In the genomic region with DNA sequence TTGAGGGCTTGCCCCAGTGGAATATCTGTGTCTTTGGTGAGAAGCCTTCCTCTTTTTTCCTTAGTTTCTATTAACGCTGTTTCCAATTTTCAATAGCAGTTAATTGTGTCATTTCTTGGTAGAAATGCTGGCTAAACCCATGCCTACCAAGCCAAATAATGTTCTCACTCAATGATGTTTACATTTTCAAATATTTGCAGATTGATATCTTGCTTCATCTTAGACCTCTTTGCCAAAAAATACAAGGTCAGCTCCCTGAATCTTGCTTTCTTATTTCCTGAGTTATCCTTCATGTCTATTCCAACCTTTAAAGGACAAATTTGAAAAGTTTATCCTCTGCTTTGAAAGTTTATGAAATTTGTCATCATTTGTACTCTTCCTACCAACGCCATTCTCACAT, we compare ENCODE assay signal across 26 cellular contexts. TPM values are rescaled to one million over a fixed set of nuclear protein-coding genes. Genes with fewer than 3 reads are reported as not detected.
DNase-seq lines count a peak whose midpoint lies in the region; ATAC-seq and TF ChIP-seq lines count a peak whose summit lies in the region.
"Had no signal": no experiment of that assay in that cellular context is flagged by ENCODE, and none has a peak within 500 bp of the region (broad histone marks: within the 10 kb centered on the region; RNA-seq: fewer than 3 reads in every experiment).

No MANE protein-coding gene starts in this region.

- H3K9me3 ChIP-seq in SK-N-SH = no peaks in the 10 kb centered on the region
- H3K9me3 ChIP-seq: tibial artery had no signal

- peak overlapping the region in 1 of 2 experiments; percentile 6; a peak in 1 of 4 replicates for H3K27ac ChIP-seq in SK-N-SH (ENCODE audit: low read depth in 2 of 2, low read length in 1 of 2)
- H3K27ac ChIP-seq: 22Rv1, foreskin keratinocyte, KMS-11, tibial artery had no signal

- no peak for TF ChIP-seq EP300 in SK-N-SH (IDR thresholded peaks at IDR 0.05; ENCODE audit: borderline replicate concordance in 1 of 2, low read depth in 1 of 2, low read length in 1 of 2)

- H3F3A ChIP-seq in SK-N-SH (replicated peaks; ENCODE audit: insufficient read depth) = peaks cover 7% of the 10 kb centered on the region

- no peaks in the 10 kb centered on the region for H3K36me3 ChIP-seq in SK-N-SH (replicated peaks in 1 of 2; ENCODE audit: control insufficient read depth in 1 of 2, insufficient read depth in 2 of 2, low read length in 1 of 2)
- H3K36me3 ChIP-seq: tibial artery had no signal

- peak overlapping the region; percentile 10; the same call in 1 of the 2 replicates for H3K4me2 ChIP-seq in SK-N-SH
- H3K4me2 ChIP-seq: KMS-11 had no signal

- TF ChIP-seq CTCF in SK-N-SH (IDR thresholded peaks at IDR 0.05) = no peak
- no peak for TF ChIP-seq CTCF in choroid plexus epithelial cell (conservative IDR thresholded peaks at IDR 0.05; ENCODE audit: low read depth, low read length)

- POLR2A ChIA-PET in SK-N-SH (lab: Yijun Ruan, JAX) = no interaction called here

- H2AFZ ChIP-seq in SK-N-SH (ENCODE audit: low read depth) = no peak overlapping the region

- no peaks in the 10 kb centered on the region for H4K20me1 ChIP-seq in SK-N-SH (ENCODE audit: insufficient read depth)

- no peaks in the 10 kb centered on the region for H3K27me3 ChIP-seq in SK-N-SH (ENCODE audit: insufficient read depth)
- H3K27me3 ChIP-seq: foreskin keratinocyte had no signal

- H3K79me2 ChIP-seq in SK-N-SH (ENCODE audit: insufficient read depth) = no peaks in the 10 kb centered on the region

- DNase-seq in SK-N-SH = no peak
- DNase-seq in choroid plexus epithelial cell (ENCODE audit: low read depth) = peak; percentile 22
- DNase-seq in iris pigment epithelial cell (ENCODE audit: low read depth) = peak; percentile 54
- DNase-seq: activated CD4-positive, alpha-beta memory T cell treated with anti-CD3 and anti-CD28 coated beads, Interleukin-2, amount 10 ng/mL, durations not matched to agents 7 days and 5 days; activated CD8-positive, alpha-beta memory T cell treated with anti-CD3 and anti-CD28 coated beads, Interleukin-2, amount 50 U/mL, for 4 hours; activated naive CD4-positive, alpha-beta T cell treated with Interleukin-2 at 50 U/mL for 16 hours; DMS79; foreskin keratinocyte; GDM1; head of caudate nucleus; naive thymus-derived CD4-positive, alpha-beta T cell; NCI-H1417; NCI-H2029; NCI-H526; occipital lobe; SHP77; stimulated activated CD4-positive, alpha-beta T cell treated with anti-CD3 and anti-CD28 coated beads, Interleukin-4, amount 100 ng/mL, for 24 hours; tibial artery had no signal

- H3K4me3 ChIP-seq in SK-N-SH (ENCODE audit: low read depth in 2 of 2, low read length in 1 of 2) (no peak overlapping the region), choroid plexus epithelial cell (ENCODE audit: low read depth, low read length) (no peak overlapping the region)
- H3K4me3 ChIP-seq: tibial artery had no signal

- 45% methylated on average over 2 of the region's 2 CpGs for WGBS in SK-N-SH (ENCODE audit: low lambda C conversion rate)

- CTCF ChIA-PET in SK-N-SH (lab: Yijun Ruan, JAX) = no interaction called here

- ATAC-seq in SK-N-SH treated with all-trans-retinoic acid at 6 μM for 48 hours (no peak), HG03025 (IDR thresholded peaks at IDR 0.05; ENCODE audit: low FRiP score, unreplicated experiment) (no peak), HG03460 (IDR thresholded peaks at IDR 0.05; ENCODE audit: unreplicated experiment) (no peak), HG03571 (IDR thresholded peaks at IDR 0.05; ENCODE audit: unreplicated experiment) (no peak), HG03159 (IDR thresholded peaks at IDR 0.05; ENCODE audit: unreplicated experiment) (no peak)
- ATAC-seq: foreskin keratinocyte; naive thymus-derived CD4-positive, alpha-beta T cell; Panc1 had no signal

- no peak for TF ChIP-seq RAD21 in SK-N-SH (IDR thresholded peaks at IDR 0.05; ENCODE audit: low read length)

- H3K9me2 ChIP-seq in SK-N-SH = no peaks in the 10 kb centered on the region

- no peak overlapping the region for H3K9ac ChIP-seq in SK-N-SH
- H3K9ac ChIP-seq: KMS-11 had no signal

- H3K4me1 ChIP-seq in SK-N-SH (ENCODE audit: control insufficient read depth in 1 of 2, insufficient read depth in 2 of 2, low read depth in 1 of 2, low read length in 1 of 2) = no peaks in the 10 kb centered on the region

TF ChIP-seq in SK-N-SH, 30 proteins besides CTCF, POLR2A, EP300 and RAD21:
- TF ChIP-seq, protein P1, sequence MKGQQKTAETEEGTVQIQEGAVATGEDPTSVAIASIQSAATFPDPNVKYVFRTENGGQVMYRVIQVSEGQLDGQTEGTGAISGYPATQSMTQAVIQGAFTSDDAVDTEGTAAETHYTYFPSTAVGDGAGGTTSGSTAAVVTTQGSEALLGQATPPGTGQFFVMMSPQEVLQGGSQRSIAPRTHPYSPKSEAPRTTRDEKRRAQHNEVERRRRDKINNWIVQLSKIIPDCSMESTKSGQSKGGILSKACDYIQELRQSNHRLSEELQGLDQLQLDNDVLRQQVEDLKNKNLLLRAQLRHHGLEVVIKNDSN (IDR thresholded peaks at IDR 0.05; ENCODE audit: borderline replicate concordance, low read depth) = no peak
- TF ChIP-seq FOXJ3 (CRISPR knock-in tag; IDR thresholded peaks at IDR 0.05) = no peak
- peak; percentile 55; the same call in 1 of the 2 replicates for TF ChIP-seq NFIC (IDR thresholded peaks at IDR 0.05; ENCODE audit: borderline replicate concordance)
- TF ChIP-seq GABPA (IDR thresholded peaks at IDR 0.05; ENCODE audit: low read depth) = no peak
- TF ChIP-seq SIN3A (IDR thresholded peaks at IDR 0.05; ENCODE audit: borderline replicate concordance, low read depth, low read length) = no peak
- TF ChIP-seq TCF12 (IDR thresholded peaks at IDR 0.05) = 0 out of 2 replicates have a peak, but pooled peaks have one; percentile 7
- TF ChIP-seq TEAD4 (IDR thresholded peaks at IDR 0.05; ENCODE audit: borderline replicate concordance, insufficient read depth) = no peak

TF ChIP-seq in SK-N-SH treated with all-trans-retinoic acid at 6 μM for 48 hours, 23 proteins besides CTCF, POLR2A, EP300 and RAD21:
- TF ChIP-seq ARNTL (CRISPR knock-in tag; IDR thresholded peaks at IDR 0.05; ENCODE audit: borderline replicate concordance, low read depth) = no peak

RNA-seq across cellular contexts. Expression of a gene that starts 5.1 kb away (rescaled TPM):
- polyA plus RNA-seq in SK-N-SH (2012; rRNA removed) = 0.02 and 0.03 TPM in 2 replicates
- 0.06 and 0.08 TPM in 2 replicates for polyA plus RNA-seq in SK-N-SH (2012; cell fraction: cytosol; rRNA removed)
- polyA plus RNA-seq in SK-N-SH (2012; cell fraction: nucleus; rRNA removed) = 0.04 TPM in 1 of 2 replicates, not detected in the other
- polyA plus RNA-seq: naive thymus-derived CD4-positive, alpha-beta T cell had no signal
